In genomic region chr16:58128721-58129096, GRCh38 we compare ENCODE assay signal across 8 cellular contexts.
DNase-seq lines count a peak whose midpoint lies in the region; ATAC-seq and TF ChIP-seq lines count a peak whose summit lies in the region.

No MANE protein-coding gene starts in this region.

- DNase-seq in GM10266 (ENCODE audit: extremely low spot score) (peak; percentile 14), HFF-Myc (ENCODE audit: extremely low read depth, low read depth) (no peak), RWPE2 (ENCODE audit: low spot score) (no peak), kidney glomerular epithelial cell (lab: John Stamatoyannopoulos, UW) (no peak), NCI-H774 (lab: John Stamatoyannopoulos, UW) (no peak)
- peak; percentile 18 for DNase-seq in effector CD4-positive, alpha-beta T cell

- peak overlapping the region; percentile 76 for H3K9ac ChIP-seq in muscle layer of colon (ENCODE audit: low read length)

- H3K4me1 ChIP-seq in RWPE2 (ENCODE audit: insufficient read depth, poor library complexity, severe bottlenecking) (peaks cover 26% of the 10 kb centered on the region), muscle layer of colon (ENCODE audit: insufficient read depth, low read length) (peaks cover 40% of the 10 kb centered on the region)

- H3K27ac ChIP-seq in RWPE2 (ENCODE audit: poor library complexity, severe bottlenecking): peak overlapping the region; percentile 60
- peak overlapping the region; percentile 97 for H3K27ac ChIP-seq in muscle layer of colon (ENCODE audit: low read depth, low read length)

- TF ChIP-seq CTCF in GM10266 (IDR thresholded peaks at IDR 0.05; ENCODE audit: control insufficient read depth, insufficient read depth, low read depth, missing control alignments): no peak
- no peak for TF ChIP-seq CTCF in HFF-Myc (IDR thresholded peaks at IDR 0.05; ENCODE audit: low read depth, low read length, missing control alignments)
- TF ChIP-seq CTCF in RWPE2 (IDR thresholded peaks at IDR 0.05; ENCODE audit: poor library complexity, severe bottlenecking): no peak

- no peaks in the 10 kb centered on the region for H3K36me3 ChIP-seq in RWPE2 (ENCODE audit: low read depth)
- no peaks in the 10 kb centered on the region for H3K36me3 ChIP-seq in muscle layer of colon (ENCODE audit: insufficient read depth, low read length)

- ATAC-seq in RWPE2 (ENCODE audit: low read depth): no peak
- no peak for ATAC-seq in HG02970 (IDR thresholded peaks at IDR 0.05; ENCODE audit: low FRiP score, unreplicated experiment)

- H3K4me3 ChIP-seq in HFF-Myc (replicated peaks; ENCODE audit: low read depth, low read length): peak overlapping the region; percentile 88
- H3K4me3 ChIP-seq in RWPE2 (ENCODE audit: severe bottlenecking): peak overlapping the region; percentile 72
- H3K4me3 ChIP-seq in muscle layer of colon (ENCODE audit: low read depth in 1 of 2, low read length in 2 of 2): peak overlapping the region; percentile 84 to 96

- H3K9me3 ChIP-seq in RWPE2 (ENCODE audit: severe bottlenecking) (no peaks in the 10 kb centered on the region), muscle layer of colon (ENCODE audit: low read length) (no peaks in the 10 kb centered on the region)

- no peaks in the 10 kb centered on the region for H3K27me3 ChIP-seq in RWPE2 (ENCODE audit: insufficient read depth, poor library complexity, severe bottlenecking)
- no peaks in the 10 kb centered on the region for H3K27me3 ChIP-seq in muscle layer of colon (ENCODE audit: control insufficient read depth in 1 of 2, insufficient read depth in 2 of 2, low read length in 2 of 2)

Comparison
In these comparisons a context has a peak if more than half of its experiments do, and no peak if none do; other contexts are left out.
1. DNase-seq: peak in GM10266 (single experiment) and effector CD4-positive, alpha-beta T cell (single experiment); none in HFF-Myc (single experiment), RWPE2 (single experiment), kidney glomerular epithelial cell (single experiment) and NCI-H774 (single experiment).
2. Peak in every context shown above with its lines, with median percentiles within 50 percentile points of each other: H3K4me3 ChIP-seq.